ENCODE assay signal across 16 cellular contexts in genomic region chr5:141881886-141882285, GRCh38. TPM values are rescaled to one million over a fixed set of nuclear protein-coding genes. Genes with fewer than 3 reads are reported as not detected.
DNase-seq lines count a peak whose midpoint lies in the region; ATAC-seq and TF ChIP-seq lines count a peak whose summit lies in the region.
"Had no signal": no experiment of that assay in that cellular context is flagged by ENCODE, and none has a peak within 500 bp of the region (broad histone marks: within the 10 kb centered on the region; RNA-seq: fewer than 3 reads in every experiment).

No MANE protein-coding gene starts in this region.

- WGBS in SK-N-SH (ENCODE audit: low lambda C conversion rate): 34% methylated on average over 4 of the region's 4 CpGs
- WGBS in stomach, 5 donors: 15 to 33% (median 30%) methylated on average over 4 of the region's 4 CpGs

- no peak overlapping the region for H3K4me3 Mint-ChIP-seq in CD4-positive, alpha-beta T cell
- H3K4me3 Mint-ChIP-seq: CD8-positive, alpha-beta T cell had no signal

- POLR2A ChIA-PET in SK-N-SH (lab: Yijun Ruan, JAX): interaction anchor here (0.6 to 3.2 kb wide), 3 partner anchors 42 to 200 kb away, joined by 3 to 15 read pairs (median 6); partner anchors contain the start of genes ARAP3 and DELE1
- POLR2A ChIA-PET in CD4-positive, alpha-beta T cell (lab: Charles Lee): interaction anchor here (2.4 to 4.9 kb wide), 2 partner anchors 79 to 189 kb away, joined by 9 to 43 read pairs; no protein-coding TSS in a partner anchor

- intact Hi-C loops in stomach (cut with DNase I; ENCODE audit: low total_unique reads): loop anchor here (5.0 kb wide), 2 partner anchors 65 to 185 kb away; no protein-coding TSS in a partner anchor
- intact Hi-C loops in CD4-positive, alpha-beta T cell (cut with DNase I, micrococcal nuclease): no loop called here

- no peak overlapping the region for H3K9ac ChIP-seq in SK-N-SH

- DNase-seq in SK-N-SH (peak; percentile 31), cerebellum (ENCODE audit: low spot score) (peak; percentile 27), stomach (no peak), NCI-H510A (lab: John Stamatoyannopoulos, UW) (no peak), T-helper 1 cell (no peak)
- no peak for DNase-seq in CD4-positive, alpha-beta T cell
- DNase-seq: activated effector memory CD4-positive, alpha-beta T cell treated with anti-CD3 and anti-CD28 coated beads, Interleukin-2, amount 50 U/mL, for 16 hours; EL; Karpas-422; NCI-H1436; PC-3; SW 1271 had no signal

- no peak overlapping the region for H2AFZ ChIP-seq in SK-N-SH (ENCODE audit: low read depth)

- H3K36me3 ChIP-seq in SK-N-SH (replicated peaks in 1 of 2; ENCODE audit: control insufficient read depth in 1 of 2, insufficient read depth in 2 of 2, low read length in 1 of 2) (no peaks in the 10 kb centered on the region), stomach (no peaks in the 10 kb centered on the region)

- H3K79me2 ChIP-seq in SK-N-SH (ENCODE audit: insufficient read depth): no peaks in the 10 kb centered on the region

- CTCF ChIA-PET in SK-N-SH (lab: Yijun Ruan, JAX): interaction anchor here (0.6 to 10.4 kb wide), 18 partner anchors 18 to 329 kb away, joined by 3 to 451 read pairs (median 6); partner anchors contain the start of genes DELE1, PCDH12 and RNF14
- CTCF ChIA-PET in CD4-positive, alpha-beta T cell (lab: Charles Lee): interaction anchor here (0.9 to 8.2 kb wide), 5 partner anchors 13 to 189 kb away, joined by 3 to 88 read pairs (median 5); no protein-coding TSS in a partner anchor

- no peaks in the 10 kb centered on the region for H3F3A ChIP-seq in SK-N-SH (replicated peaks; ENCODE audit: insufficient read depth)

- TF ChIP-seq CTCF in SK-N-SH (IDR thresholded peaks at IDR 0.05): no peak
- TF ChIP-seq CTCF in stomach (IDR thresholded peaks at IDR 0.05): no peak
- no peak for TF ChIP-seq CTCF in CD4-positive, alpha-beta T cell (IDR thresholded peaks at IDR 0.05)

- H3K27me3 ChIP-seq in SK-N-SH (ENCODE audit: insufficient read depth) (peaks cover 56% of the 10 kb centered on the region), layer of hippocampus (ENCODE audit: control insufficient read depth, insufficient read depth, low read length) (peaks cover 3% of the 10 kb centered on the region), stomach (peaks cover 0 to 94% (median 40%) of the 10 kb centered on the region in 3 donors)
- H3K27me3 ChIP-seq in CD4-positive, alpha-beta T cell (ENCODE audit: control insufficient read depth, insufficient read depth, low read length): peaks cover 76% of the 10 kb centered on the region

- H3K4me1 ChIP-seq in SK-N-SH (ENCODE audit: control insufficient read depth in 1 of 2, insufficient read depth in 2 of 2, low read depth in 1 of 2, low read length in 1 of 2) (peaks cover 4 to 58% of the 10 kb centered on the region in 2 experiments; a peak in 2 of 4 replicates), stomach (peaks cover 18 to 60% (median 44%) of the 10 kb centered on the region in 4 donors)

- TF ChIP-seq RAD21 in SK-N-SH (IDR thresholded peaks at IDR 0.05; ENCODE audit: low read length): no peak

- TF ChIP-seq EP300 in SK-N-SH (IDR thresholded peaks at IDR 0.05; ENCODE audit: borderline replicate concordance in 1 of 2, low read depth in 1 of 2, low read length in 1 of 2): no peak
- no peak for TF ChIP-seq EP300 in stomach (IDR thresholded peaks at IDR 0.05)

- no peaks in the 10 kb centered on the region for H3K9me2 ChIP-seq in SK-N-SH

- H3K9me3 Mint-ChIP-seq in CD4-positive, alpha-beta T cell: no peaks in the 10 kb centered on the region
- H3K9me3 Mint-ChIP-seq: CD8-positive, alpha-beta T cell had no signal

- no peaks in the 10 kb centered on the region for H3K9me3 ChIP-seq in SK-N-SH
- no peaks in the 10 kb centered on the region for H3K9me3 ChIP-seq in stomach
- no peaks in the 10 kb centered on the region for H3K9me3 ChIP-seq in CD4-positive, alpha-beta T cell (ENCODE audit: control insufficient read depth, low read length)

- peaks cover 23% of the 10 kb centered on the region for H3K4me1 Mint-ChIP-seq in CD4-positive, alpha-beta T cell (ENCODE audit: low read depth)

- H3K36me3 Mint-ChIP-seq in CD4-positive, alpha-beta T cell (ENCODE audit: low read depth): no peaks in the 10 kb centered on the region
- H3K36me3 Mint-ChIP-seq: CD8-positive, alpha-beta T cell had no signal

- H3K4me2 ChIP-seq in SK-N-SH: no peak overlapping the region

- H4K20me1 ChIP-seq in SK-N-SH (ENCODE audit: insufficient read depth): no peaks in the 10 kb centered on the region

- no peak overlapping the region for H3K4me3 ChIP-seq in SK-N-SH (ENCODE audit: low read depth in 2 of 2, low read length in 1 of 2)
- H3K4me3 ChIP-seq in stomach: no peak overlapping the region

- TF ChIP-seq POLR2A in stomach (IDR thresholded peaks at IDR 0.05): no peak

- H3K27ac ChIP-seq in SK-N-SH (ENCODE audit: low read depth in 2 of 2, low read length in 1 of 2) (peak overlapping the region in 1 of 2 experiments; percentile 54; a peak in 2 of 4 replicates), layer of hippocampus (ENCODE audit: low read depth, low read length) (peak overlapping the region; percentile 98), stomach (peak overlapping the region in 4 of 5 donors; percentile 18 to 47 (median 40))
- no peak overlapping the region for H3K27ac ChIP-seq in CD4-positive, alpha-beta T cell (ENCODE audit: low read depth, low read length)
- H3K27ac ChIP-seq: HL-60 had no signal

- ATAC-seq in SK-N-SH treated with all-trans-retinoic acid at 6 μM for 48 hours: no peak
- ATAC-seq in CD4-positive, alpha-beta T cell (ENCODE audit: poor library complexity): no peak
- ATAC-seq: CD8-positive, alpha-beta T cell; PC-3 had no signal

- H3K27me3 Mint-ChIP-seq in CD4-positive, alpha-beta T cell: peaks cover 86% of the 10 kb centered on the region

- no peak overlapping the region for H3K27ac Mint-ChIP-seq in CD4-positive, alpha-beta T cell
- H3K27ac Mint-ChIP-seq: CD8-positive, alpha-beta T cell had no signal

TF ChIP-seq in SK-N-SH, 30 proteins besides CTCF, POLR2A, EP300 and RAD21:
- TF ChIP-seq, protein P1, sequence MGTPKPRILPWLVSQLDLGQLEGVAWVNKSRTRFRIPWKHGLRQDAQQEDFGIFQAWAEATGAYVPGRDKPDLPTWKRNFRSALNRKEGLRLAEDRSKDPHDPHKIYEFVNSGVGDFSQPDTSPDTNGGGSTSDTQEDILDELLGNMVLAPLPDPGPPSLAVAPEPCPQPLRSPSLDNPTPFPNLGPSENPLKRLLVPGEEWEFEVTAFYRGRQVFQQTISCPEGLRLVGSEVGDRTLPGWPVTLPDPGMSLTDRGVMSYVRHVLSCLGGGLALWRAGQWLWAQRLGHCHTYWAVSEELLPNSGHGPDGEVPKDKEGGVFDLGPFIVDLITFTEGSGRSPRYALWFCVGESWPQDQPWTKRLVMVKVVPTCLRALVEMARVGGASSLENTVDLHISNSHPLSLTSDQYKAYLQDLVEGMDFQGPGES (IDR thresholded peaks at IDR 0.05; ENCODE audit: low read depth, low read length): no peak
- TF ChIP-seq RCOR1 (IDR thresholded peaks at IDR 0.05; ENCODE audit: low read length) (no peak), SMC3 (IDR thresholded peaks at IDR 0.05; ENCODE audit: low read depth, low read length) (no peak), ELF1 (IDR thresholded peaks at IDR 0.05) (no peak), NRF1 (IDR thresholded peaks at IDR 0.05; ENCODE audit: low read depth, low read length) (no peak), RFX5 (IDR thresholded peaks at IDR 0.05; ENCODE audit: low read length) (no peak)
TF ChIP-seq in SK-N-SH: peak in this region for 0.

TF ChIP-seq in SK-N-SH treated with all-trans-retinoic acid at 6 μM for 48 hours, 23 proteins besides CTCF, POLR2A, EP300 and RAD21 (continues in another document):
- no peak for TF ChIP-seq ISL1 (CRISPR knock-in tag; IDR thresholded peaks at IDR 0.05)
- TF ChIP-seq RARB (CRISPR knock-in tag; IDR thresholded peaks at IDR 0.05): no peak
- no peak for TF ChIP-seq ZNF565 (CRISPR knock-in tag; conservative IDR thresholded peaks at IDR 0.05; ENCODE audit: low read depth)
- TF ChIP-seq CSDC2 (CRISPR knock-in tag; IDR thresholded peaks at IDR 0.05): no peak
- TF ChIP-seq BACH2 (CRISPR knock-in tag; IDR thresholded peaks at IDR 0.05; ENCODE audit: borderline replicate concordance): no peak
- TF ChIP-seq GLIS3 (CRISPR knock-in tag; IDR thresholded peaks at IDR 0.05): no peak
- TF ChIP-seq, protein P2, sequence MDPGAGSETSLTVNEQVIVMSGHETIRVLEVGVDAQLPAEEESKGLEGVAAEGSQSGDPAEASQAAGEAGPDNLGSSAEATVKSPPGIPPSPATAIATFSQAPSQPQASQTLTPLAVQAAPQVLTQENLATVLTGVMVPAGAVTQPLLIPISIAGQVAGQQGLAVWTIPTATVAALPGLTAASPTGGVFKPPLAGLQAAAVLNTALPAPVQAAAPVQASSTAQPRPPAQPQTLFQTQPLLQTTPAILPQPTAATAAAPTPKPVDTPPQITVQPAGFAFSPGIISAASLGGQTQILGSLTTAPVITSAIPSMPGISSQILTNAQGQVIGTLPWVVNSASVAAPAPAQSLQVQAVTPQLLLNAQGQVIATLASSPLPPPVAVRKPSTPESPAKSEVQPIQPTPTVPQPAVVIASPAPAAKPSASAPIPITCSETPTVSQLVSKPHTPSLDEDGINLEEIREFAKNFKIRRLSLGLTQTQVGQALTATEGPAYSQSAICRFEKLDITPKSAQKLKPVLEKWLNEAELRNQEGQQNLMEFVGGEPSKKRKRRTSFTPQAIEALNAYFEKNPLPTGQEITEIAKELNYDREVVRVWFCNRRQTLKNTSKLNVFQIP (CRISPR knock-in tag; IDR thresholded peaks at IDR 0.05; ENCODE audit: borderline replicate concordance, low read depth): no peak
- TF ChIP-seq ZC3H10 (CRISPR knock-in tag; IDR thresholded peaks at IDR 0.05): no peak
- no peak for TF ChIP-seq ZNF70 (CRISPR knock-in tag; IDR thresholded peaks at IDR 0.05)
- no peak for TF ChIP-seq ARNTL (CRISPR knock-in tag; IDR thresholded peaks at IDR 0.05; ENCODE audit: borderline replicate concordance, low read depth)
- no peak for TF ChIP-seq SNAI2 (CRISPR knock-in tag; IDR thresholded peaks at IDR 0.05)

RNA-seq across cellular contexts. Expression of gene PCDH1, which starts 3.7 kb away (rescaled TPM):
- 0.08 and 0.10 TPM in 2 replicates for polyA plus RNA-seq in SK-N-SH (2012; rRNA removed)
- 0.06 and 0.13 TPM in 2 replicates for polyA plus RNA-seq in SK-N-SH (2012; cell fraction: cytosol; rRNA removed)
- polyA plus RNA-seq in SK-N-SH (2012; cell fraction: nucleus; rRNA removed): 0.05 and 0.31 TPM in 2 replicates
- 27.4 TPM for total RNA-seq in cerebellum
- 10 to 100 TPM; 35.3 to 96.9 (median 79.1) TPM for total RNA-seq in stomach
- 10 to 100 TPM in 2 of 3 donors, 1 to 10 TPM in 1; 8.7 to 20.9 (median 10.6) TPM for polyA plus RNA-seq in stomach
- total RNA-seq in CD4-positive, alpha-beta T cell: under 1 TPM in 1 of 2 experiments, not detected in 1; 0.17 TPM

RNA-seq across cellular contexts. Expression of gene DELE1, which starts 41.8 kb away (rescaled TPM):
- polyA plus RNA-seq in SK-N-SH (2012; rRNA removed): 60.3 and 78.8 TPM in 2 replicates
- polyA plus RNA-seq in SK-N-SH (2012; cell fraction: cytosol; rRNA removed): 33.5 and 40.3 TPM in 2 replicates
- 245 and 251 TPM in 2 replicates for polyA plus RNA-seq in SK-N-SH (2012; cell fraction: nucleus; rRNA removed)
- total RNA-seq in cerebellum: 50.6 TPM
- total RNA-seq in stomach: 100 to 1,000 TPM in 1 of 5 donors, 10 to 100 TPM in 4; 65.0 to 100 (median 98.2) TPM
- 10 to 100 TPM; 29.2 to 39.8 (median 32.6) TPM for polyA plus RNA-seq in stomach
- total RNA-seq in CD4-positive, alpha-beta T cell: 10 to 100 TPM; 60.0 to 61.1 TPM

Comparison
In these comparisons a context has a peak if more than half of its experiments do, and no peak if none do; other contexts are left out.
1. DNase-seq: peak in SK-N-SH (single experiment) and cerebellum (single experiment); none in stomach (single experiment), CD4-positive, alpha-beta T cell (0 of 10), NCI-H510A (single experiment) and T-helper 1 cell (0 of 5).
2. RNA of gene PCDH1, which starts 3.7 kb away (total RNA-seq): 35.3 to 96.9 TPM in stomach and 27.4 TPM in cerebellum (single experiment); 0.17 TPM in CD4-positive, alpha-beta T cell; every median in the first group is over 10 times any median in the second.